ENCODE assay signal across 8 cellular contexts in the genomic region with DNA sequence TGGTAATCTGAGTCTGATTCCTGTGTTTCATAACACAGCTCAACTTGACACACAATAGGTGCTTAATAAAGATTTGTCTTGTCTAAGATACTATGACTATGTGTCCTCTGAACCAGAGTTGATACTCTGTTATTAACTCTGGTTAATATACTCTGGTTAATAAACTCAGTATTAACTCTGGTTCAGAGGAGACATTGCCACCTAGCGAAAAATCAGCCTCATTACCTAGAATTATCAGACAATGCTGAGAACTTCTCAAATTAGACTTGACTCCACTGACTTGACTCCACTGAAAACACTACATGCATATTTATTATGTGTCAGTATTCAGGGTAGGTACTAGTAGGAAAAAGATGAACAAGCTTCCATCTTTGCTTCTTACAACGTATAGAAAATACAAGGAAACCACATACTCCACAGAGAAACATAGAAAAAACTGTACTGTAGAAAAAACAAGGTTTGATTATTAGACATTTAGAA.
DNase-seq lines count a peak whose midpoint lies in the region; ATAC-seq and TF ChIP-seq lines count a peak whose summit lies in the region.

No MANE protein-coding gene starts in this region.

- DNase-seq in BJ (ENCODE audit: low read depth): peak; percentile 4
- peak; percentile 34 to 82 (median 40) for DNase-seq in NCI-H1417 (lab: John Stamatoyannopoulos, UW)
- peak; percentile 42 for DNase-seq in germinal center (ENCODE audit: low spot score)
- DNase-seq in retinal pigment epithelial cell (ENCODE audit: low read depth): no peak
- no peak for DNase-seq in 8988T

- no peak overlapping the region for H3K27ac ChIP-seq in VCaP

- TF ChIP-seq CTCF in BJ (IDR thresholded peaks at IDR 0.05; ENCODE audit: insufficient read depth, low read depth, low read length) (peak; percentile 68), VCaP (conservative IDR thresholded peaks at IDR 0.05) (peak; percentile 64), retinal pigment epithelial cell (conservative IDR thresholded peaks at IDR 0.05; ENCODE audit: low read depth, low read length) (peak; percentile 64)

- POLR2A ChIA-PET in BJ (lab: Charles Lee): no interaction called here

- no peaks in the 10 kb centered on the region for H3K36me3 ChIP-seq in BJ (ENCODE audit: control insufficient read depth, insufficient read depth, low read length)

- no peaks in the 10 kb centered on the region for H3K27me3 ChIP-seq in BJ (ENCODE audit: control insufficient read depth, insufficient read depth, low read length)

- no peak for TF ChIP-seq POLR2A in GM18505 (IDR thresholded peaks at IDR 0.05; ENCODE audit: borderline replicate concordance, extremely low read depth, insufficient read depth, insufficient read length)

- peak; percentile 69 for ATAC-seq in GM18505 (IDR thresholded peaks at IDR 0.05; ENCODE audit: unreplicated experiment)
- peak; percentile 65 for ATAC-seq in HG02870 (IDR thresholded peaks at IDR 0.05; ENCODE audit: unreplicated experiment)

- no peak overlapping the region for H3K4me3 ChIP-seq in BJ (ENCODE audit: low read depth, low read length)
- no peak overlapping the region for H3K4me3 ChIP-seq in retinal pigment epithelial cell (ENCODE audit: low read length)

- CTCF ChIA-PET in BJ (lab: Yijun Ruan, JAX): interaction anchor here (1.0 to 4.4 kb wide), 4 partner anchors 16 to 280 kb away, joined by 3 to 31 read pairs (median 8); no protein-coding TSS in a partner anchor

Comparison
In these comparisons a context has a peak if more than half of its experiments do, and no peak if none do; other contexts are left out.
1. DNase-seq: peak in BJ (single experiment), NCI-H1417 (3 of 3) and germinal center (single experiment); none in retinal pigment epithelial cell (single experiment) and 8988T (single experiment).
2. Peak in every context shown above with its lines, with median percentiles within 50 percentile points of each other: CTCF ChIP-seq.